In the genomic region with DNA sequence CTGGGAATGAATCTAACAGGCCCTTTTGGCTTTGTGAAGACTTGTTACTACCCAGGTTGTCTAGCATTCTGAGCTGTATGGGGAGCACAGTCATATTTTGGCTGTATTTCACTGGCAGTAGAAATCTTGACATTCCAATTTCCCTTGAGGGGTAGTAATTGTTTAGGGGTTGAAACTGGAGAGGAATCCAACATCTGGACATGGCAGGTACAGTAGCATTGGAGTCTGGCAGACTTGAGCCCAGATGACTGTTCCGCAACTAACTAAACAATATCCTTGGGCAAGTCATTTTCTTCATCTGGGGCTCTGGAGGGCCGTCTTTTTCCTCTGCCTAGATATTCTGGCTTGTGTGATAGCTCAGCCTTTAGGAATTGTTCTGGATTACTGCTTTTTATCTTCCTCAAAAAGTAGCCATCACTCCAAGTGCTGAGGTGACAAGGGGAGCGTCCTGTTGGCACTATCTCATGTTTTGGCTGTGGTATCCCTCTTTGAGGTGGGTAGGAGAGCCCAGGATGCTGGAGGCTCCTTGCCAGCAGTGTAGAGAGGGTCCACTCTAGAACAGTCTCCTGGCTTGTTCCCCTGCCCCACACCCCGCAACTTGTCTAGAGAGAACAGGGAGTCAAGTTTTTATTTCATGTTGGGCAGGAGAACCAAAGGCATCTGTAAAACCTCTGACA, we compare ENCODE assay signal across 27 cellular contexts. TPM values are rescaled to one million over a fixed set of nuclear protein-coding genes. Genes with fewer than 3 reads are reported as not detected.
A peak's percentile ranks its signal among the peaks of the same experiment; 100 is the strongest.
DNase-seq lines count a peak whose midpoint lies in the region; ATAC-seq lines count a peak whose summit lies in the region.
"Had no signal": no experiment of that assay in that cellular context is flagged by ENCODE, and none has a peak within 500 bp of the region (broad histone marks: within the 10 kb centered on the region; RNA-seq: fewer than 3 reads in every experiment).

No MANE protein-coding gene starts in this region.

- peak overlapping the region; percentile 63 for H3K9ac ChIP-seq in mesenchymal stem cell (ENCODE audit: low read length)

- H3K9me3 ChIP-seq in MG63 (no peaks in the 10 kb centered on the region), mesenchymal stem cell (ENCODE audit: control insufficient read depth, low read length) (no peaks in the 10 kb centered on the region)
- H3K9me3 ChIP-seq: ovary, right lobe of liver had no signal

- H3K4me1 ChIP-seq in mesenchymal stem cell (ENCODE audit: control insufficient read depth, insufficient read depth, low read depth, low read length), result peaks cover 10% of the 10 kb centered on the region

- peak overlapping the region; percentile 14 for H3K27ac Mint-ChIP-seq in stimulated activated naive B cell treated with anti-CD40 and anti-IgM and Interleukin-4, amounts not matched to agents 10 μg/mL and 1 μg/mL and 100 μg/mL, for 72 hours
- no peak overlapping the region for H3K27ac Mint-ChIP-seq in activated T-helper 1 cell treated with anti-CD3 and anti-CD28 coated beads, Interleukin-12 subunit alpha, Interleukin-12 subunit beta, Interleukin-2, Interleukin-4 antibody, amounts not matched to agents 30 ng/mL and 10 ng/mL and 1 ng/mL, durations not matched to agents 14 hours and 24 hours and 36 hours
- H3K27ac Mint-ChIP-seq: activated CD8-positive, alpha-beta T cell treated with anti-CD3 and anti-CD28 coated beads for 36 hours; CD8-positive, alpha-beta T cell had no signal

- ATAC-seq in stimulated activated naive B cell treated with anti-CD40 and anti-IgM and Interleukin-4, amounts not matched to agents 10 μg/mL and 1 μg/mL and 100 μg/mL, for 72 hours (replicated peaks), result no peak
- ATAC-seq in HG02938 (IDR thresholded peaks at IDR 0.05; ENCODE audit: unreplicated experiment), result no peak
- ATAC-seq: activated CD4-positive, CD25-positive, alpha-beta regulatory T cell treated with anti-CD3 and anti-CD28 coated beads, Interleukin-2, amount 50 U/mL, for 24 hours; activated CD8-positive, alpha-beta T cell treated with anti-CD3 and anti-CD28 coated beads for 36 hours; CD8-positive, alpha-beta T cell; HCT116; right lobe of liver had no signal

- H2BK15ac ChIP-seq in mesenchymal stem cell (ENCODE audit: low read depth, poor library complexity, severe bottlenecking), result no peak overlapping the region

- no peak overlapping the region for H3K4me3 ChIP-seq in MG63
- H3K4me3 ChIP-seq in mesenchymal stem cell (ENCODE audit: insufficient read depth in 1 of 2, low read depth in 1 of 2, low read length in 2 of 2), result peak overlapping the region in 1 of 2 experiments; percentile 22
- H3K4me3 ChIP-seq: dorsolateral prefrontal cortex, ovary, right lobe of liver had no signal

- no peak overlapping the region for H3K14ac ChIP-seq in mesenchymal stem cell (ENCODE audit: low read length in 2 of 2)

- no peak overlapping the region for H2AFZ ChIP-seq in mesenchymal stem cell (ENCODE audit: low read depth, low read length)

- no peak overlapping the region for H2BK12ac ChIP-seq in mesenchymal stem cell (ENCODE audit: low read length in 2 of 2)

- intact Hi-C loops in activated T-helper 1 cell treated with anti-CD3 and anti-CD28 coated beads, Interleukin-12 subunit alpha, Interleukin-12 subunit beta, Interleukin-2, Interleukin-4 antibody, amounts not matched to agents 30 ng/mL and 10 ng/mL and 1 ng/mL, durations not matched to agents 14 hours and 24 hours and 36 hours (cut with micrococcal nuclease), result no loop called here

- H3K4me3 Mint-ChIP-seq in stimulated activated naive B cell treated with anti-CD40 and anti-IgM and Interleukin-4, amounts not matched to agents 10 μg/mL and 1 μg/mL and 100 μg/mL, for 72 hours, result no peak overlapping the region
- no peak overlapping the region for H3K4me3 Mint-ChIP-seq in activated T-helper 1 cell treated with anti-CD3 and anti-CD28 coated beads, Interleukin-12 subunit alpha, Interleukin-12 subunit beta, Interleukin-2, Interleukin-4 antibody, amounts not matched to agents 30 ng/mL and 10 ng/mL and 1 ng/mL, durations not matched to agents 14 hours and 24 hours and 36 hours
- H3K4me3 Mint-ChIP-seq: activated CD8-positive, alpha-beta T cell treated with anti-CD3 and anti-CD28 coated beads for 36 hours; CD8-positive, alpha-beta T cell; naive B cell had no signal

- H3K4me2 ChIP-seq in mesenchymal stem cell (ENCODE audit: low read length, poor library complexity, severe bottlenecking), result no peak overlapping the region

- H4K91ac ChIP-seq in mesenchymal stem cell (ENCODE audit: low read length), result no peak overlapping the region

- H4K8ac ChIP-seq in mesenchymal stem cell (ENCODE audit: low read length), result no peak overlapping the region

- H3K36me3 ChIP-seq in MG63 (peaks cover 32% of the 10 kb centered on the region), mesenchymal stem cell (ENCODE audit: control insufficient read depth in 1 of 2, insufficient read depth in 2 of 2, low read depth in 1 of 2, low read length in 2 of 2) (peaks cover 6 to 56% of the 10 kb centered on the region in 2 experiments)
- H3K36me3 ChIP-seq: ovary had no signal

- H3K23ac ChIP-seq in mesenchymal stem cell (ENCODE audit: low read length in 2 of 2), result no peak overlapping the region

- no peaks in the 10 kb centered on the region for H3K27me3 Mint-ChIP-seq in stimulated activated naive B cell treated with anti-CD40 and anti-IgM and Interleukin-4, amounts not matched to agents 10 μg/mL and 1 μg/mL and 100 μg/mL, for 72 hours
- H3K27me3 Mint-ChIP-seq in activated T-helper 1 cell treated with anti-CD3 and anti-CD28 coated beads, Interleukin-12 subunit alpha, Interleukin-12 subunit beta, Interleukin-2, Interleukin-4 antibody, amounts not matched to agents 30 ng/mL and 10 ng/mL and 1 ng/mL, durations not matched to agents 14 hours and 24 hours and 36 hours (ENCODE audit: insufficient read depth), result no peaks in the 10 kb centered on the region
- H3K27me3 Mint-ChIP-seq: activated CD8-positive, alpha-beta T cell treated with anti-CD3 and anti-CD28 coated beads for 36 hours; naive B cell had no signal

- 91% methylated on average over 1 of the region's 4 CpGs for WGBS in mesenchymal stem cell

- peaks cover 17 to 29% of the 10 kb centered on the region in 2 donors for H3K36me3 Mint-ChIP-seq in stimulated activated naive B cell treated with anti-CD40 and anti-IgM and Interleukin-4, amounts not matched to agents 10 μg/mL and 1 μg/mL and 100 μg/mL, for 72 hours
- peaks cover 21% of the 10 kb centered on the region for H3K36me3 Mint-ChIP-seq in activated T-helper 1 cell treated with anti-CD3 and anti-CD28 coated beads, Interleukin-12 subunit alpha, Interleukin-12 subunit beta, Interleukin-2, Interleukin-4 antibody, amounts not matched to agents 30 ng/mL and 10 ng/mL and 1 ng/mL, durations not matched to agents 14 hours and 24 hours and 36 hours (ENCODE audit: low read depth)

- H3K27me3 ChIP-seq in MG63 (no peaks in the 10 kb centered on the region), mesenchymal stem cell (ENCODE audit: control insufficient read depth in 1 of 2, insufficient read depth in 1 of 2, low read length in 2 of 2) (no peaks in the 10 kb centered on the region)
- H3K27me3 ChIP-seq: dorsolateral prefrontal cortex, ovary, right lobe of liver had no signal

- H3K9me3 Mint-ChIP-seq in stimulated activated naive B cell treated with anti-CD40 and anti-IgM and Interleukin-4, amounts not matched to agents 10 μg/mL and 1 μg/mL and 100 μg/mL, for 72 hours, result no peaks in the 10 kb centered on the region
- no peaks in the 10 kb centered on the region for H3K9me3 Mint-ChIP-seq in activated T-helper 1 cell treated with anti-CD3 and anti-CD28 coated beads, Interleukin-12 subunit alpha, Interleukin-12 subunit beta, Interleukin-2, Interleukin-4 antibody, amounts not matched to agents 30 ng/mL and 10 ng/mL and 1 ng/mL, durations not matched to agents 14 hours and 24 hours and 36 hours
- H3K9me3 Mint-ChIP-seq: activated CD8-positive, alpha-beta T cell treated with anti-CD3 and anti-CD28 coated beads for 36 hours; CD8-positive, alpha-beta T cell; naive B cell had no signal

- H3K4me1 Mint-ChIP-seq in stimulated activated naive B cell treated with anti-CD40 and anti-IgM and Interleukin-4, amounts not matched to agents 10 μg/mL and 1 μg/mL and 100 μg/mL, for 72 hours, result peaks cover 4 to 6% of the 10 kb centered on the region in 2 donors
- H3K4me1 Mint-ChIP-seq in activated T-helper 1 cell treated with anti-CD3 and anti-CD28 coated beads, Interleukin-12 subunit alpha, Interleukin-12 subunit beta, Interleukin-2, Interleukin-4 antibody, amounts not matched to agents 30 ng/mL and 10 ng/mL and 1 ng/mL, durations not matched to agents 14 hours and 24 hours and 36 hours (ENCODE audit: low read depth), result no peaks in the 10 kb centered on the region

- peak overlapping the region; percentile 93 for H2BK5ac ChIP-seq in mesenchymal stem cell (ENCODE audit: low read depth, low read length, poor library complexity, severe bottlenecking)

- peak; percentile 72 for DNase-seq in MG63
- no peak for DNase-seq in epithelial cell of prostate (ENCODE audit: low read depth, low spot score)
- DNase-seq in mesenchymal stem cell, result no peak
- no peak for DNase-seq in stimulated activated naive B cell treated with anti-CD40 and anti-IgM and Interleukin-4, amounts not matched to agents 10 μg/mL and 1 μg/mL and 100 μg/mL, for 72 hours
- no peak for DNase-seq in activated T-helper 1 cell treated with anti-CD3 and anti-CD28 coated beads, Interleukin-12 subunit alpha, Interleukin-12 subunit beta, Interleukin-2, Interleukin-4 antibody, amounts not matched to agents 30 ng/mL and 10 ng/mL and 1 ng/mL, durations not matched to agents 14 hours and 24 hours and 36 hours (ENCODE audit: low spot score)
- DNase-seq in GM19238 (ENCODE audit: insufficient read length, low spot score), result no peak
- no peak for DNase-seq in T-helper 9 cell
- DNase-seq: activated CD8-positive, alpha-beta T cell treated with anti-CD3 and anti-CD28 coated beads for 36 hours; activated naive CD4-positive, alpha-beta T cell; activated T-cell treated with anti-CD3 and anti-CD28 coated beads for 4 hours; CD8-positive, alpha-beta T cell; central memory CD4-positive, alpha-beta T cell; dorsolateral prefrontal cortex; GDM1; KG1; naive B cell; NCI-H1694; NCI-H526 treated with DMSO at 0.1 percent for 48 hours; ovary; right lobe of liver; T1000 had no signal

- no peak overlapping the region for H2BK120ac ChIP-seq in mesenchymal stem cell (ENCODE audit: low read depth, low read length)

- H3K4ac ChIP-seq in mesenchymal stem cell (ENCODE audit: low read depth in 1 of 2, low read length in 2 of 2), result no peak overlapping the region

- H3K79me1 ChIP-seq in mesenchymal stem cell (replicated peaks; ENCODE audit: low read length, poor library complexity, severe bottlenecking), result peaks cover 14% of the 10 kb centered on the region

- H2AK5ac ChIP-seq in mesenchymal stem cell (ENCODE audit: low read length, severe bottlenecking), result peak overlapping the region; percentile 96

- H3K18ac ChIP-seq in mesenchymal stem cell (ENCODE audit: low read depth in 1 of 2, low read length in 2 of 2), result no peak overlapping the region

- H3K27ac ChIP-seq in epithelial cell of prostate (peak overlapping the region; percentile 4), mesenchymal stem cell (ENCODE audit: low read length, poor library complexity, severe bottlenecking) (peak overlapping the region; percentile 89)
- H3K27ac ChIP-seq: ovary, right lobe of liver had no signal

RNA-seq across cellular contexts. Expression of a gene that starts 22.7 kb away (rescaled TPM):
- total RNA-seq in MG63 (2014; rRNA removed; shearing (Covaris generic); ENCODE audit: low replicate concordance), result 38.0 and 75.9 TPM in 2 replicates
- polyA plus RNA-seq in mesenchymal stem cell (2013, experiment 1 of 2), result 59.5 TPM
- 63.3 TPM for polyA plus RNA-seq in mesenchymal stem cell (2013, experiment 2 of 2)
- 53.0 and 55.5 TPM in 2 replicates for total RNA-seq in activated T-helper 1 cell treated with anti-CD3 and anti-CD28 coated beads, Interleukin-12 subunit alpha, Interleukin-12 subunit beta, Interleukin-2, Interleukin-4 antibody, amounts not matched to agents 30 ng/mL and 10 ng/mL and 1 ng/mL, durations not matched to agents 14 hours and 24 hours and 36 hours

RNA-seq across cellular contexts. Expression of a gene that starts 43.3 kb away (rescaled TPM):
- not detected in 2 replicates for total RNA-seq in MG63 (2014; rRNA removed; shearing (Covaris generic); ENCODE audit: low replicate concordance)
- not detected for polyA plus RNA-seq in mesenchymal stem cell (2013, experiment 1 of 2)
- polyA plus RNA-seq in mesenchymal stem cell (2013, experiment 2 of 2), result not detected
- not detected in 2 replicates for total RNA-seq in activated T-helper 1 cell treated with anti-CD3 and anti-CD28 coated beads, Interleukin-12 subunit alpha, Interleukin-12 subunit beta, Interleukin-2, Interleukin-4 antibody, amounts not matched to agents 30 ng/mL and 10 ng/mL and 1 ng/mL, durations not matched to agents 14 hours and 24 hours and 36 hours
- total RNA-seq: activated CD8-positive, alpha-beta T cell treated with anti-CD3 and anti-CD28 coated beads for 36 hours; endothelial cell of umbilical vein; HT1080; kidney epithelial cell; ovary; right lobe of liver had no signal
- polyA plus RNA-seq: endothelial cell of umbilical vein, ovary had no signal
